Comparison of ENCODE assay signal across 27 cellular contexts in the genomic region with DNA sequence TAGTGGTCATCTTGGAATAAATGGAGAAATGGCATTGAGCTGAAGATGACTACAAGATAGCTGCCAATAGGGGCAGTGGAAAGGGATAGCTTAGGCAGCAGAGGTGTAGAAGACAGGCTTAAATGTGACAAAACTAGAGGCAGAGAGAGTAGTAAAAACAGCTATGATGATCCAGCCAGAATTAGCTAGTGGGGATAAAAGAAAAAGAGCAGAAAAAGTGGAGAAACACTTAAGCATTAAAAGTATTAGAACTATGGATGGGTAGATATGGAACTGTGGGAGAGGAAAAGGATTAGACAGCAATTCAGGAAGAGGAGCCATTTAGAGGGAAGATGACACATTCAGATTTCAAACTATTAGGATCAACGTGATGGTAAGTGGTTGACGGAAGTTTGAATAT.
"Had no signal": no experiment of that assay in that cellular context is flagged by ENCODE, and none has a peak within 500 bp of the region (broad histone marks: within the 10 kb centered on the region; RNA-seq: fewer than 3 reads in every experiment).

No MANE protein-coding gene starts in this region.

- H3K9me3 ChIP-seq: colonic mucosa, esophagus muscularis mucosa, esophagus squamous epithelium, gastrocnemius medialis, gastroesophageal sphincter, heart left ventricle had no signal

- DNase-seq: colonic mucosa; cortex of kidney; dermis blood vessel endothelial cell; dorsolateral prefrontal cortex; effector CD4-positive, alpha-beta T cell; effector CD8-positive, alpha-beta T cell; effector memory CD4-positive, alpha-beta T cell; effector memory CD8-positive, alpha-beta T cell; endodermal cell; erythroblast; esophagus squamous epithelium; foreskin fibroblast; foreskin keratinocyte; foreskin melanocyte; gastrocnemius medialis; glutamatergic neuron; head of caudate nucleus; heart left ventricle; heart right ventricle had no signal

- H3K36me3 ChIP-seq: colonic mucosa, esophagus muscularis mucosa, esophagus squamous epithelium, gastrocnemius medialis, gastroesophageal sphincter, heart left ventricle, heart right ventricle had no signal

- H3K4me3 ChIP-seq: colonic mucosa, coronary artery, dorsolateral prefrontal cortex, esophagus muscularis mucosa, esophagus squamous epithelium, gastrocnemius medialis, gastroesophageal sphincter, heart left ventricle, heart right ventricle had no signal

- H3K27me3 ChIP-seq: colonic mucosa, dorsolateral prefrontal cortex, esophagus muscularis mucosa, esophagus squamous epithelium, foreskin keratinocyte, gastrocnemius medialis, gastroesophageal sphincter, heart right ventricle had no signal

- ATAC-seq: effector memory CD8-positive, alpha-beta T cell; esophagus mucosa; foreskin keratinocyte; gastrocnemius medialis; gastroesophageal sphincter; heart left ventricle; heart right ventricle had no signal

- FAIRE-seq: endometrium, endothelial cell of umbilical vein, frontal cortex had no signal

- H3K27ac ChIP-seq: colonic mucosa, coronary artery, dorsolateral prefrontal cortex, epithelial cell of prostate, esophagus muscularis mucosa, esophagus squamous epithelium, foreskin keratinocyte, gastrocnemius medialis, gastroesophageal sphincter, heart left ventricle, heart right ventricle had no signal

- H3K4me1 ChIP-seq: colonic mucosa, esophagus muscularis mucosa, esophagus squamous epithelium, foreskin keratinocyte, gastrocnemius medialis, gastroesophageal sphincter, heart right ventricle had no signal
